ENCODE assay signal across 1 cellular context in genomic region chr17:48053758-48054237, GRCh38.
TF ChIP-seq lines count a peak whose summit lies in the region.

No MANE protein-coding gene starts in this region.

TF ChIP-seq in K562, 482 proteins besides CTCF, POLR2A, EP300 and RAD21:
- TF ChIP-seq ZKSCAN1 (IDR thresholded peaks at IDR 0.05; ENCODE audit: low read depth, low read length) (no peak), L3MBTL2 (IDR thresholded peaks at IDR 0.05) (peak; percentile 19; the same call in 1 of the 2 replicates), MNT (conservative IDR thresholded peaks at IDR 0.05) (peak in 1 of 2 experiments; percentile 34; a peak in 1 of 4 replicates), NKRF (IDR thresholded peaks at IDR 0.05; ENCODE audit: borderline replicate concordance) (peak; percentile 38; the same call in 1 of the 2 replicates), SPI1 (IDR thresholded peaks at IDR 0.05; ENCODE audit: borderline replicate concordance, low read depth, low read length) (peak; percentile 41; the same call in 1 of the 2 replicates)
- TF ChIP-seq, protein P1, sequence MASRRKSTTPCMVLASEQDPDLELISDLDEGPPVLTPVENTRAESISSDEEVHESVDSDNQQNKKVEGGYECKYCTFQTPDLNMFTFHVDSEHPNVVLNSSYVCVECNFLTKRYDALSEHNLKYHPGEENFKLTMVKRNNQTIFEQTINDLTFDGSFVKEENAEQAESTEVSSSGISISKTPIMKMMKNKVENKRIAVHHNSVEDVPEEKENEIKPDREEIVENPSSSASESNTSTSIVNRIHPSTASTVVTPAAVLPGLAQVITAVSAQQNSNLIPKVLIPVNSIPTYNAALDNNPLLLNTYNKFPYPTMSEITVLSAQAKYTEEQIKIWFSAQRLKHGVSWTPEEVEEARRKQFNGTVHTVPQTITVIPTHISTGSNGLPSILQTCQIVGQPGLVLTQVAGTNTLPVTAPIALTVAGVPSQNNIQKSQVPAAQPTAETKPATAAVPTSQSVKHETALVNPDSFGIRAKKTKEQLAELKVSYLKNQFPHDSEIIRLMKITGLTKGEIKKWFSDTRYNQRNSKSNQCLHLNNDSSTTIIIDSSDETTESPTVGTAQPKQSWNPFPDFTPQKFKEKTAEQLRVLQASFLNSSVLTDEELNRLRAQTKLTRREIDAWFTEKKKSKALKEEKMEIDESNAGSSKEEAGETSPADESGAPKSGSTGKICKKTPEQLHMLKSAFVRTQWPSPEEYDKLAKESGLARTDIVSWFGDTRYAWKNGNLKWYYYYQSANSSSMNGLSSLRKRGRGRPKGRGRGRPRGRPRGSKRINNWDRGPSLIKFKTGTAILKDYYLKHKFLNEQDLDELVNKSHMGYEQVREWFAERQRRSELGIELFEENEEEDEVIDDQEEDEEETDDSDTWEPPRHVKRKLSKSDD (conservative IDR thresholded peaks at IDR 0.05; ENCODE audit: low read length), result no peak
